8 cellular contexts compared by ENCODE assay signal in the genomic region with DNA sequence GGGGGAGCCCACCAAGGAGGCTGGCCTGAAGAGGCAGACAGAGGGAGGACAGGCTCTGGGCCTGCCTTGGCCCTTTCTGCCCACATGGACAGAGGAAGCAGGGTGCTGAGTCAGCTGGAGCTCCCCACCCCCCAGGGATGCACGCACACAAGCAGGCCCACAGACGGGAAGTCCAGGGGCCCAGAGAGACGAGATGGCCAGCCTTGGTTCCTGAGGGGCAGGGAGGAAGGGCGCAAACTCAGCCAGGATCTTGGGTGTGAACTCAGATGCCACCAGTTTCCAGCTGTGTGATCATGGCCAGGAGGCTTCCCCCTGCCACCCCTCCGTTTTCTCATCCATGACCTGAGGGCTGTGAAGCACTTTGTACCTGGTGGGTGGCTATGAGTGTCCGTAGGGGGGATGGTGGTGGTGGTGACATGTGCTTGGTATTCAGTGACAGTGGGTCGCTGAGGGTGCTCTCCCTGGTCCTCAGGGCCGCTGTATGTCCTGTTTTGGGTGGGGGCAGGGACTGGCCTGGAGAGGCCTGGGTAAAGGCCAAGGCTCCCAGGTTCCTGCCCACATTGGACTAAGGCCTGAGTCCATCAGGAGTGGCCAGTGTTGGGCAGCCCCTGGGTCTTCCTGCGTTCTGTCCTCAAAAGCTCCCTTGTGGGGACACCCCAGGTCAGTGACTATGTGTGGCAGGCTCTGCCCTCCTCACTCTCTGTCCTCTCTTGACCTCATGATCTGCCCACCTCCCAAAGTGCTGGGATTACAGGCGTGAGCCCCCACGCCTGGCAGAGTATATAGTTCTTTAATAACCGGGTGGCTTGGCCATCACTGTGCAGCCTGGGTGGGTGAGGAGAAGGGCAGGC. TPM values are rescaled to one million over a fixed set of nuclear protein-coding genes. Genes with fewer than 3 reads are reported as not detected.
DNase-seq lines count a peak whose midpoint lies in the region; ATAC-seq, FAIRE-seq and TF ChIP-seq lines count a peak whose summit lies in the region.

No MANE protein-coding gene starts in this region.

- H3K4me1 ChIP-seq in A549 (peaks cover 57% of the 10 kb centered on the region), lower lobe of right lung (peaks cover 84% of the 10 kb centered on the region)

- H3K36me3 ChIP-seq in brain microvascular endothelial cell (replicated peaks), result no peaks in the 10 kb centered on the region
- H3K36me3 ChIP-seq in lower lobe of right lung, result no peaks in the 10 kb centered on the region

- POLR2A ChIA-PET in A549 (lab: Yijun Ruan, JAX), result no interaction called here

- peak overlapping the region; percentile 100 for H3K4me2 ChIP-seq in A549

- TF ChIP-seq CTCF in A549 (IDR thresholded peaks at IDR 0.05) (no peak), brain microvascular endothelial cell (IDR thresholded peaks at IDR 0.05; ENCODE audit: low read depth, low read length, missing control alignments) (no peak), lower lobe of right lung (IDR thresholded peaks at IDR 0.05) (no peak), nephron progenitor cell (IDR thresholded peaks at IDR 0.05) (no peak)

- DNase-seq in A549 (ENCODE audit: low read depth in 1 of 2, low spot score in 1 of 2), result peak in 1 of 2 experiments; percentile 44
- DNase-seq in LHCN-M2 (ENCODE audit: low read depth), result peak; percentile 28
- DNase-seq in brain microvascular endothelial cell, result peak; percentile 68
- DNase-seq in lower lobe of right lung, result peak; percentile 86
- DNase-seq in urothelium cell line (ENCODE audit: low spot score), result peak; percentile 31
- no peak for DNase-seq in nephron progenitor cell
- DNase-seq in dedifferentiated amniotic fluid mesenchymal stem cell (ENCODE audit: extremely low spot score), result no peak

- H3K27me3 ChIP-seq in brain microvascular endothelial cell (replicated peaks) (no peaks in the 10 kb centered on the region), lower lobe of right lung (ENCODE audit: low read depth) (no peaks in the 10 kb centered on the region)

- in situ Hi-C loops in brain microvascular endothelial cell (cut with HindIII; ENCODE audit: low pct_ligation_motif_present, low sequenced_read_pairs), result no loop called here

- H3K9me3 Mint-ChIP-seq in nephron progenitor cell, result no peaks in the 10 kb centered on the region

- H3K4me3 ChIP-seq in A549, result no peak overlapping the region
- H3K4me3 ChIP-seq in brain microvascular endothelial cell (ENCODE audit: low read depth, low read length), result no peak overlapping the region
- H3K4me3 ChIP-seq in lower lobe of right lung, result peak overlapping the region; percentile 72

- FAIRE-seq in A549 (lab: Jason Lieb, UNC), result no peak
- no peak for FAIRE-seq in urothelium cell line (lab: Jason Lieb, UNC)

- H3K36me3 Mint-ChIP-seq in nephron progenitor cell (ENCODE audit: low read depth), result no peaks in the 10 kb centered on the region

- no peak for TF ChIP-seq EP300 in A549 (IDR thresholded peaks at IDR 0.05)

- H3K4me3 Mint-ChIP-seq in nephron progenitor cell, result no peak overlapping the region

- ATAC-seq in A549 (peak; percentile 2 to 10; a peak in 3 of 6 replicates), lower lobe of right lung (peak; percentile 17 to 41), GM18858 (IDR thresholded peaks at IDR 0.05; ENCODE audit: unreplicated experiment) (no peak)

- no peak overlapping the region for H3K27ac Mint-ChIP-seq in nephron progenitor cell

- H3K9me3 ChIP-seq in A549 (no peaks in the 10 kb centered on the region), lower lobe of right lung (no peaks in the 10 kb centered on the region)

- TF ChIP-seq RAD21 in A549 (conservative IDR thresholded peaks at IDR 0.05 in 1 of 2, IDR thresholded peaks at IDR 0.05 in 1 of 2), result no peak

- no peak for TF ChIP-seq POLR2A in A549 (IDR thresholded peaks at IDR 0.05; ENCODE audit: low read length)

- H3K4me1 Mint-ChIP-seq in nephron progenitor cell, result peaks cover 54% of the 10 kb centered on the region

- CTCF ChIA-PET in A549 (lab: Yijun Ruan, JAX), result interaction anchor here (1.0 to 1.8 kb wide), 2 partner anchors 31 to 33 kb away, joined by 5 to 6 read pairs; no protein-coding TSS in a partner anchor

- intact Hi-C loops in lower lobe of right lung (cut with DNase I), result no loop called here

- WGBS in A549 (ENCODE audit: missing lambda C conversion rate), result 48% methylated on average over 10 of the region's 12 CpGs

- H3K27ac ChIP-seq in A549, result peak overlapping the region; percentile 86 to 88
- peak overlapping the region; percentile 45 for H3K27ac ChIP-seq in brain microvascular endothelial cell
- peak overlapping the region; percentile 87 for H3K27ac ChIP-seq in lower lobe of right lung

- H3K27me3 Mint-ChIP-seq in nephron progenitor cell (ENCODE audit: low read depth, poor library complexity), result peaks cover 15% of the 10 kb centered on the region

TF ChIP-seq in A549, 52 proteins besides CTCF, POLR2A, EP300 and RAD21:
- TF ChIP-seq, protein P1, sequence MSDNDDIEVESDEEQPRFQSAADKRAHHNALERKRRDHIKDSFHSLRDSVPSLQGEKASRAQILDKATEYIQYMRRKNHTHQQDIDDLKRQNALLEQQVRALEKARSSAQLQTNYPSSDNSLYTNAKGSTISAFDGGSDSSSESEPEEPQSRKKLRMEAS (IDR thresholded peaks at IDR 0.05), result peak; percentile 58; the same call in 1 of the 2 replicates
- TF ChIP-seq MAFK (IDR thresholded peaks at IDR 0.05; ENCODE audit: partially characterized antibody), result peak; percentile 90
- no peak for TF ChIP-seq KDM1A (IDR thresholded peaks at IDR 0.05; ENCODE audit: low read depth)
- TF ChIP-seq FOSB (CRISPR knock-in tag; IDR thresholded peaks at IDR 0.05), result no peak
- TF ChIP-seq HOXB13 (CRISPR knock-in tag; IDR thresholded peaks at IDR 0.05; ENCODE audit: low read depth), result no peak
- TF ChIP-seq NR3C1 (IDR thresholded peaks at IDR 0.05), result no peak

RNA-seq across cellular contexts. Expression of a gene that starts 2.0 kb away (rescaled TPM):
- 6.0 and 7.1 TPM in 2 replicates for polyA plus RNA-seq in A549 (2011; rRNA removed)
- polyA plus RNA-seq in A549 (2012; cell fraction: cytosol; rRNA removed), result 3.6 and 4.0 TPM in 2 replicates
- polyA plus RNA-seq in A549 (2012; cell fraction: nucleus; rRNA removed), result 20.6 and 22.1 TPM in 2 replicates
- 3.3 to 5.1 TPM (median 4.4 TPM) in 3 replicates for polyA plus RNA-seq in A549 (2017; fragmentation: RNase III; extraction: RNeasy Plus Mini Kit Qiagen cat#74134 plus additional on column Dnase treatment)
- polyA minus RNA-seq in A549 (2011; rRNA and poly(A)+ RNA removed), result 13.7 and 18.5 TPM in 2 replicates
- total RNA-seq in LHCN-M2 (2014; rRNA removed), result 26.9 and 31.7 TPM in 2 replicates
- 11.4 TPM for polyA plus RNA-seq in LHCN-M2 (2012)
- total RNA-seq in lower lobe of right lung, result 102 TPM

RNA-seq across cellular contexts. Expression of a gene that starts 38.8 kb away (rescaled TPM):
- polyA plus RNA-seq in A549 (2011; rRNA removed) (17.3 and 20.0 TPM in 2 replicates), A549 (2017; fragmentation: RNase III; extraction: RNeasy Plus Mini Kit Qiagen cat#74134 plus additional on column Dnase treatment) (24.0 to 28.1 TPM (median 27.9 TPM) in 3 replicates)
- 40.9 and 41.7 TPM in 2 replicates for polyA plus RNA-seq in A549 (2012; cell fraction: cytosol; rRNA removed)
- polyA plus RNA-seq in A549 (2012; cell fraction: nucleus; rRNA removed), result 62.1 and 67.4 TPM in 2 replicates
- 9.0 and 11.3 TPM in 2 replicates for polyA minus RNA-seq in A549 (2011; rRNA and poly(A)+ RNA removed)
- total RNA-seq in LHCN-M2 (2014; rRNA removed) (52.5 and 52.9 TPM in 2 replicates), lower lobe of right lung (36.7 TPM)
- polyA plus RNA-seq in LHCN-M2 (2012), result 27.9 TPM

RNA-seq across cellular contexts. Expression of a gene that starts 48.7 kb away (rescaled TPM):
- polyA plus RNA-seq in A549 (2011; rRNA removed) (59.7 and 78.6 TPM in 2 replicates), A549 (2017; fragmentation: RNase III; extraction: RNeasy Plus Mini Kit Qiagen cat#74134 plus additional on column Dnase treatment) (60.3 to 69.5 TPM (median 62.9 TPM) in 3 replicates)
- 83.5 and 88.0 TPM in 2 replicates for polyA plus RNA-seq in A549 (2012; cell fraction: cytosol; rRNA removed)
- 176 and 217 TPM in 2 replicates for polyA plus RNA-seq in A549 (2012; cell fraction: nucleus; rRNA removed)
- polyA minus RNA-seq in A549 (2011; rRNA and poly(A)+ RNA removed), result 41.2 and 51.2 TPM in 2 replicates
- total RNA-seq in LHCN-M2 (2014; rRNA removed) (142 and 149 TPM in 2 replicates), lower lobe of right lung (279 TPM)
- polyA plus RNA-seq in LHCN-M2 (2012), result 216 TPM

Comparison
In these comparisons a context has a peak if more than half of its experiments do, and no peak if none do; other contexts are left out.
1. DNase-seq: peak in LHCN-M2 (single experiment), brain microvascular endothelial cell (single experiment), lower lobe of right lung (single experiment) and urothelium cell line (single experiment); none in nephron progenitor cell (single experiment) and dedifferentiated amniotic fluid mesenchymal stem cell (single experiment).
2. Peak in every context shown above with its lines, with median percentiles within 50 percentile points of each other: H3K27ac ChIP-seq.